In genomic region chr10:87594181-87594580, GRCh38 we compare ENCODE assay signal across 1 cellular context.
TF ChIP-seq lines count a peak whose summit lies in the region.

No MANE protein-coding gene starts in this region.

TF ChIP-seq in HepG2, 621 proteins besides CTCF, POLR2A, EP300 and RAD21 (continued from another document):
- TF ChIP-seq, protein P1, sequence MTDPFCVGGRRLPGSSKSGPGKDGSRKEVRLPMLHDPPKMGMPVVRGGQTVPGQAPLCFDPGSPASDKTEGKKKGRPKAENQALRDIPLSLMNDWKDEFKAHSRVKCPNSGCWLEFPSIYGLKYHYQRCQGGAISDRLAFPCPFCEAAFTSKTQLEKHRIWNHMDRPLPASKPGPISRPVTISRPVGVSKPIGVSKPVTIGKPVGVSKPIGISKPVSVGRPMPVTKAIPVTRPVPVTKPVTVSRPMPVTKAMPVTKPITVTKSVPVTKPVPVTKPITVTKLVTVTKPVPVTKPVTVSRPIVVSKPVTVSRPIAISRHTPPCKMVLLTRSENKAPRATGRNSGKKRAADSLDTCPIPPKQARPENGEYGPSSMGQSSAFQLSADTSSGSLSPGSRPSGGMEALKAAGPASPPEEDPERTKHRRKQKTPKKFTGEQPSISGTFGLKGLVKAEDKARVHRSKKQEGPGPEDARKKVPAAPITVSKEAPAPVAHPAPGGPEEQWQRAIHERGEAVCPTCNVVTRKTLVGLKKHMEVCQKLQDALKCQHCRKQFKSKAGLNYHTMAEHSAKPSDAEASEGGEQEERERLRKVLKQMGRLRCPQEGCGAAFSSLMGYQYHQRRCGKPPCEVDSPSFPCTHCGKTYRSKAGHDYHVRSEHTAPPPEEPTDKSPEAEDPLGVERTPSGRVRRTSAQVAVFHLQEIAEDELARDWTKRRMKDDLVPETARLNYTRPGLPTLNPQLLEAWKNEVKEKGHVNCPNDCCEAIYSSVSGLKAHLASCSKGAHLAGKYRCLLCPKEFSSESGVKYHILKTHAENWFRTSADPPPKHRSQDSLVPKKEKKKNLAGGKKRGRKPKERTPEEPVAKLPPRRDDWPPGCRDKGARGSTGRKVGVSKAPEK (CRISPR knock-in tag; IDR thresholded peaks at IDR 0.05; ENCODE audit: borderline replicate concordance): no peak
- TF ChIP-seq SKI (IDR thresholded peaks at IDR 0.05; ENCODE audit: partially characterized antibody) (no peak), CHCHD3 (CRISPR knock-in tag; IDR thresholded peaks at IDR 0.05) (no peak), ETV6 (CRISPR knock-in tag; conservative IDR thresholded peaks at IDR 0.05) (no peak)
- TF ChIP-seq, protein P2, sequence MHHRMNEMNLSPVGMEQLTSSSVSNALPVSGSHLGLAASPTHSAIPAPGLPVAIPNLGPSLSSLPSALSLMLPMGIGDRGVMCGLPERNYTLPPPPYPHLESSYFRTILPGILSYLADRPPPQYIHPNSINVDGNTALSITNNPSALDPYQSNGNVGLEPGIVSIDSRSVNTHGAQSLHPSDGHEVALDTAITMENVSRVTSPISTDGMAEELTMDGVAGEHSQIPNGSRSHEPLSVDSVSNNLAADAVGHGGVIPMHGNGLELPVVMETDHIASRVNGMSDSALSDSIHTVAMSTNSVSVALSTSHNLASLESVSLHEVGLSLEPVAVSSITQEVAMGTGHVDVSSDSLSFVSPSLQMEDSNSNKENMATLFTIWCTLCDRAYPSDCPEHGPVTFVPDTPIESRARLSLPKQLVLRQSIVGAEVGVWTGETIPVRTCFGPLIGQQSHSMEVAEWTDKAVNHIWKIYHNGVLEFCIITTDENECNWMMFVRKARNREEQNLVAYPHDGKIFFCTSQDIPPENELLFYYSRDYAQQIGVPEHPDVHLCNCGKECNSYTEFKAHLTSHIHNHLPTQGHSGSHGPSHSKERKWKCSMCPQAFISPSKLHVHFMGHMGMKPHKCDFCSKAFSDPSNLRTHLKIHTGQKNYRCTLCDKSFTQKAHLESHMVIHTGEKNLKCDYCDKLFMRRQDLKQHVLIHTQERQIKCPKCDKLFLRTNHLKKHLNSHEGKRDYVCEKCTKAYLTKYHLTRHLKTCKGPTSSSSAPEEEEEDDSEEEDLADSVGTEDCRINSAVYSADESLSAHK (CRISPR knock-in tag; IDR thresholded peaks at IDR 0.05; ENCODE audit: borderline replicate concordance): no peak
TF ChIP-seq in HepG2: peak in this region for 0.
